In genomic region chr2:127388423-127389164, GRCh38 we compare ENCODE assay signal across 8 cellular contexts. TPM values are rescaled to one million over a fixed set of nuclear protein-coding genes. Genes with fewer than 3 reads are reported as not detected.
DNase-seq lines count a peak whose midpoint lies in the region; ATAC-seq and TF ChIP-seq lines count a peak whose summit lies in the region.

No MANE protein-coding gene starts in this region.

- H3K27me3 ChIP-seq in esophagus squamous epithelium, result no peaks in the 10 kb centered on the region

- H3K27ac ChIP-seq in SK-N-MC (peak overlapping the region; percentile 59; the same call in 1 of the 2 replicates), esophagus squamous epithelium (peak overlapping the region; percentile 92 to 100 (median 100))

- ATAC-seq in GM18858 (IDR thresholded peaks at IDR 0.05; ENCODE audit: unreplicated experiment), result peak; percentile 1
- peak; percentile 3 for ATAC-seq in HG02840 (IDR thresholded peaks at IDR 0.05; ENCODE audit: low FRiP score, unreplicated experiment)
- no peak for ATAC-seq in GM18909 (IDR thresholded peaks at IDR 0.05; ENCODE audit: poor library complexity, unreplicated experiment)

- 38 to 43% methylated on average over 8 of the region's 8 CpGs for WGBS in esophagus squamous epithelium, 2 donors

- H3K9ac ChIP-seq in SK-N-MC (ENCODE audit: insufficient read length), result peak overlapping the region; percentile 75

- no peaks in the 10 kb centered on the region; the same call in 1 of the 2 replicates for H3K9me3 ChIP-seq in SK-N-MC (ENCODE audit: low read depth, low read length)
- no peaks in the 10 kb centered on the region for H3K9me3 ChIP-seq in esophagus squamous epithelium

- TF ChIP-seq CTCF in esophagus squamous epithelium (IDR thresholded peaks at IDR 0.05), result no peak

- H3K4me3 ChIP-seq in SK-N-MC (peak overlapping the region; percentile 93), esophagus squamous epithelium (peak overlapping the region; percentile 89 to 100 (median 98))

- H3K36me3 ChIP-seq in SK-N-MC (ENCODE audit: insufficient read depth, low read length) (0 out of 2 replicates have a peak, but pooled peaks cover 7% of the 10 kb centered on the region), esophagus squamous epithelium (no peaks in the 10 kb centered on the region)

- peaks cover 8 to 46% (median 19%) of the 10 kb centered on the region in 3 donors for H3K4me1 ChIP-seq in esophagus squamous epithelium

- DNase-seq in SK-N-MC (ENCODE audit: low read depth, low spot score) (no peak), esophagus squamous epithelium (lab: John Stamatoyannopoulos, UW) (no peak), renal cortical epithelial cell (ENCODE audit: low read depth) (peak; percentile 85), DMS53 (lab: John Stamatoyannopoulos, UW) (no peak), NCI-H748 (lab: John Stamatoyannopoulos, UW; ENCODE audit: unreplicated experiment) (no peak)

- no peak for TF ChIP-seq POLR2A in esophagus squamous epithelium (IDR thresholded peaks at IDR 0.05)

- intact Hi-C loops in esophagus squamous epithelium (cut with DNase I), result no loop called here

RNA-seq across cellular contexts. Expression of gene MAP3K2, which starts 0.8 kb away (rescaled TPM):
- total RNA-seq in esophagus squamous epithelium (10 to 100 TPM; 29.4 to 37.4 (median 31.3) TPM), renal cortical epithelial cell (29.7 and 49.2 TPM in 2 replicates)

RNA-seq across cellular contexts. Expression of gene PROC, which starts 29.6 kb away (rescaled TPM):
- total RNA-seq in esophagus squamous epithelium (1 to 10 TPM in 1 of 4 donors, not detected in 3; 2.1 TPM), renal cortical epithelial cell (0.25 TPM in 1 of 2 replicates, not detected in the other)
